ENCODE assay signal across 16 cellular contexts in genomic region chr19:41709516-41709915, GRCh38. TPM values are rescaled to one million over a fixed set of nuclear protein-coding genes. Genes with fewer than 3 reads are reported as not detected.
"Had no signal": no experiment of that assay in that cellular context is flagged by ENCODE, and none has a peak within 500 bp of the region (broad histone marks: within the 10 kb centered on the region; RNA-seq: fewer than 3 reads in every experiment).

No MANE protein-coding gene starts in this region.

RNA-seq across cellular contexts. Expression of gene CEACAM5, which starts 1.1 kb away (rescaled TPM):
- total RNA-seq: activated CD4-positive, alpha-beta memory T cell treated with anti-CD3 and anti-CD28 coated beads for 36 hours; activated CD4-positive, alpha-beta T cell treated with anti-CD3 and anti-CD28 coated beads for 36 hours; activated CD4-positive, alpha-beta T cell treated with anti-CD3 and anti-CD28 coated beads, Interleukin-2, amount 10 ng/mL, durations not matched to agents 24 days and 14 days; activated CD8-positive, alpha-beta T cell treated with anti-CD3 and anti-CD28 coated beads, Interleukin-2, amount 10 ng/mL, durations not matched to agents 7 days and 5 days; activated naive CD4-positive, alpha-beta T cell treated with anti-CD3 and anti-CD28 coated beads for 36 hours; activated naive CD8-positive, alpha-beta T cell treated with anti-CD3 and anti-CD28 coated beads for 36 hours; activated T-helper 1 cell treated with anti-CD3 and anti-CD28 coated beads, Interleukin-12 subunit alpha, Interleukin-12 subunit beta, Interleukin-2, Interleukin-4 antibody, amounts not matched to agents 30 ng/mL and 10 ng/mL and 1 ng/mL, durations not matched to agents 14 hours and 24 hours and 36 hours; activated T-helper 2 cell treated with anti-CD3 and anti-CD28 coated beads, Interferon-gamma antibody, Interleukin-2, Interleukin-4, amounts not matched to agents 10 μg/mL and 5 μg/mL and 100 μg/mL, durations not matched to agents 14 hours and 24 hours and 36 hours; cardiac muscle cell; dorsolateral prefrontal cortex; endodermal cell; epithelial cell of proximal tubule; fibroblast of lung; fibroblast of villous mesenchyme; glomerular endothelial cell; T-helper 17 cell had no signal

RNA-seq across cellular contexts. Expression of gene CEACAM7, which starts 21.4 kb away (rescaled TPM):
- total RNA-seq: activated CD4-positive, alpha-beta memory T cell treated with anti-CD3 and anti-CD28 coated beads for 36 hours; activated CD4-positive, alpha-beta T cell treated with anti-CD3 and anti-CD28 coated beads for 36 hours; activated CD4-positive, alpha-beta T cell treated with anti-CD3 and anti-CD28 coated beads, Interleukin-2, amount 10 ng/mL, durations not matched to agents 24 days and 14 days; activated CD8-positive, alpha-beta T cell treated with anti-CD3 and anti-CD28 coated beads, Interleukin-2, amount 10 ng/mL, durations not matched to agents 7 days and 5 days; activated naive CD4-positive, alpha-beta T cell treated with anti-CD3 and anti-CD28 coated beads for 36 hours; activated naive CD8-positive, alpha-beta T cell treated with anti-CD3 and anti-CD28 coated beads for 36 hours; activated T-helper 1 cell treated with anti-CD3 and anti-CD28 coated beads, Interleukin-12 subunit alpha, Interleukin-12 subunit beta, Interleukin-2, Interleukin-4 antibody, amounts not matched to agents 30 ng/mL and 10 ng/mL and 1 ng/mL, durations not matched to agents 14 hours and 24 hours and 36 hours; activated T-helper 2 cell treated with anti-CD3 and anti-CD28 coated beads, Interferon-gamma antibody, Interleukin-2, Interleukin-4, amounts not matched to agents 10 μg/mL and 5 μg/mL and 100 μg/mL, durations not matched to agents 14 hours and 24 hours and 36 hours; cardiac muscle cell; dorsolateral prefrontal cortex; endodermal cell; epithelial cell of proximal tubule; fibroblast of lung; fibroblast of villous mesenchyme; glomerular endothelial cell; T-helper 17 cell had no signal

RNA-seq across cellular contexts. Expression of gene CEACAM6, which starts 45.8 kb away (rescaled TPM):
- total RNA-seq: activated CD4-positive, alpha-beta memory T cell treated with anti-CD3 and anti-CD28 coated beads for 36 hours; activated CD4-positive, alpha-beta T cell treated with anti-CD3 and anti-CD28 coated beads for 36 hours; activated CD4-positive, alpha-beta T cell treated with anti-CD3 and anti-CD28 coated beads, Interleukin-2, amount 10 ng/mL, durations not matched to agents 24 days and 14 days; activated CD8-positive, alpha-beta T cell treated with anti-CD3 and anti-CD28 coated beads, Interleukin-2, amount 10 ng/mL, durations not matched to agents 7 days and 5 days; activated naive CD4-positive, alpha-beta T cell treated with anti-CD3 and anti-CD28 coated beads for 36 hours; activated naive CD8-positive, alpha-beta T cell treated with anti-CD3 and anti-CD28 coated beads for 36 hours; activated T-helper 1 cell treated with anti-CD3 and anti-CD28 coated beads, Interleukin-12 subunit alpha, Interleukin-12 subunit beta, Interleukin-2, Interleukin-4 antibody, amounts not matched to agents 30 ng/mL and 10 ng/mL and 1 ng/mL, durations not matched to agents 14 hours and 24 hours and 36 hours; activated T-helper 2 cell treated with anti-CD3 and anti-CD28 coated beads, Interferon-gamma antibody, Interleukin-2, Interleukin-4, amounts not matched to agents 10 μg/mL and 5 μg/mL and 100 μg/mL, durations not matched to agents 14 hours and 24 hours and 36 hours; cardiac muscle cell; endodermal cell; fibroblast of lung; fibroblast of villous mesenchyme; glomerular endothelial cell; T-helper 17 cell had no signal
